12 cellular contexts compared by ENCODE assay signal in the genomic region with DNA sequence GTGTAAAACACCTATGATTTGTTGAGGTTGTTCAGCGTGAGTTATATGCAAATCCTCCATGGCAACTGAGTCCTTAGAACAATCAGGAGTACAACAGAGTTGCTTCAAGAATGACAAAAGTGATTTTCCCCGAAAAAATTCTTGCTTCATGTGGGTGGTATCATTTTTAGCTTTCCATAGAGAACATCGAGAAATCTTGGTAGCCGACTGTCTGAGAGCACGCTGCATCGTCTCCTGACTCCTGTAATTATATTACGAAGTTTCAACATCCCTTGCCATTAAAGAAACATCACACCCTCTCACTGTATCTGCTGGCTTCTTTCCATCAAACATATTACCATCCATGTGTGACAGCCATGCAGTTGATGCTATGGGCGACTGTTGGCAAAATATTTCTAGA.
DNase-seq lines count a peak whose midpoint lies in the region; TF ChIP-seq lines count a peak whose summit lies in the region.
"Had no signal": no experiment of that assay in that cellular context is flagged by ENCODE, and none has a peak within 500 bp of the region (broad histone marks: within the 10 kb centered on the region; RNA-seq: fewer than 3 reads in every experiment).

No MANE protein-coding gene starts in this region.

- H3K4me3 ChIP-seq in A673 (ENCODE audit: low read depth, low read length, poor library complexity, severe bottlenecking) = no peak overlapping the region

- no TSS peak for BruUV-seq in A673 (replicated peaks; lab: Mats Ljungman, UMichigan)

- DNase-seq in A673 (ENCODE audit: low spot score) (peak; percentile 44), DMS79 (lab: John Stamatoyannopoulos, UW) (peak; percentile 84), NCI-H2107 (lab: John Stamatoyannopoulos, UW) (peak; percentile 12), SK-N-DZ (ENCODE audit: low spot score) (peak; percentile 70), retina (no peak), NCI-H524 treated with DMSO at 0.1 percent for 48 hours (lab: John Stamatoyannopoulos, UW) (no peak), LoVo (ENCODE audit: low spot score) (no peak)
- DNase-seq: DMS 273 treated with DMSO at 0.1 percent for 48 hours, H7, MM.1S, NCI-H2227 treated with DMSO at 0.1 percent for 48 hours, NCI-H82 had no signal

- H3K9me3 ChIP-seq in A673 (ENCODE audit: low read depth, low read length, poor library complexity, severe bottlenecking) = peaks cover 7% of the 10 kb centered on the region

- H3K36me3 ChIP-seq in A673 (ENCODE audit: insufficient read depth, low read length, poor library complexity, severe bottlenecking) = no peaks in the 10 kb centered on the region

- peaks cover 10% of the 10 kb centered on the region for H3K4me1 ChIP-seq in A673 (ENCODE audit: insufficient read depth, low read length, poor library complexity, severe bottlenecking)

- no peak overlapping the region for H3K27ac ChIP-seq in A673 (ENCODE audit: low read depth, low read length, poor library complexity, severe bottlenecking)

- intact Hi-C loops in A673 (cut with micrococcal nuclease; ENCODE audit: unreplicated experiment) = no loop called here

- H3K27me3 ChIP-seq in A673 (replicated peaks; ENCODE audit: insufficient read depth, low read depth, low read length, poor library complexity) = no peaks in the 10 kb centered on the region

- CTCF ChIA-PET in A673 (lab: Charles Lee) = interaction anchor here (0.6 kb wide), 1 partner anchor 22 kb away, joined by 3 read pairs; no protein-coding TSS in a partner anchor

- no peak for TF ChIP-seq CTCF in A673 (conservative IDR thresholded peaks at IDR 0.05; ENCODE audit: low read depth, low read length)

- POLR2A ChIA-PET in A673 (lab: Charles Lee; ENCODE audit: low non-redundant PET) = no interaction called here

Comparison
In these comparisons a context has a peak if more than half of its experiments do, and no peak if none do; other contexts are left out.
1. DNase-seq: peak in A673 (single experiment), DMS79 (single experiment), NCI-H2107 (single experiment) and SK-N-DZ (single experiment); none in retina (single experiment), NCI-H524 treated with DMSO at 0.1 percent for 48 hours (single experiment) and LoVo (single experiment).